In genomic region chr9:93450817-93451761, GRCh38 we compare ENCODE assay signal across 8 cellular contexts. TPM values are rescaled to one million over a fixed set of nuclear protein-coding genes. Genes with fewer than 3 reads are reported as not detected.
A peak's percentile ranks its signal among the peaks of the same experiment; 100 is the strongest.
DNase-seq lines count a peak whose midpoint lies in the region; ATAC-seq, FAIRE-seq and TF ChIP-seq lines count a peak whose summit lies in the region.

TSS of gene FAM120A (plus strand) at chr9:93451685. CDS start at chr9:93451916, 231 bp downstream.

- peak within 1 kb of the TSS; percentile 97 for H3K27ac Mint-ChIP-seq in activated naive CD8-positive, alpha-beta T cell

- TF ChIP-seq CTCF in Loucy (conservative IDR thresholded peaks at IDR 0.05; ENCODE audit: low read length), result no peak
- no peak for TF ChIP-seq CTCF in osteoblast (IDR thresholded peaks at IDR 0.05; ENCODE audit: extremely low read depth, low read depth, low read length)
- TF ChIP-seq CTCF in thoracic aorta (IDR thresholded peaks at IDR 0.05), result no peak

- peaks cover 68% of the 10 kb centered on the region for H3K79me2 ChIP-seq in Loucy (ENCODE audit: insufficient read depth, low read length)
- peaks cover 55% of the 10 kb centered on the region for H3K79me2 ChIP-seq in osteoblast (ENCODE audit: insufficient read depth, low read length)

- H3K27me3 ChIP-seq in Loucy (ENCODE audit: insufficient read depth, low read length, poor library complexity, severe bottlenecking) (no peaks in the 10 kb centered on the region), osteoblast (ENCODE audit: insufficient read depth, low read length) (no peaks in the 10 kb centered on the region), thoracic aorta (replicated peaks; ENCODE audit: insufficient read depth) (no peaks in the 10 kb centered on the region)

- H3K4me3 Mint-ChIP-seq in activated naive CD8-positive, alpha-beta T cell, result peak within 1 kb of the TSS; percentile 99

- peak; percentile 70 for ATAC-seq in SK-N-SH treated with all-trans-retinoic acid at 6 μM for 48 hours
- peak; percentile 79 for ATAC-seq in thoracic aorta (ENCODE audit: insufficient number of reproducible peaks, low FRiP score, low read depth)

- peaks cover 42% of the 10 kb centered on the region for H4K20me1 ChIP-seq in Loucy (ENCODE audit: insufficient read depth, low read length, poor library complexity, severe bottlenecking)
- H4K20me1 ChIP-seq in osteoblast (ENCODE audit: insufficient read depth, low read length), result peaks cover 20% of the 10 kb centered on the region

- peaks cover 8% of the 10 kb centered on the region for H3K36me3 Mint-ChIP-seq in activated naive CD8-positive, alpha-beta T cell

- peak within 1 kb of the TSS; percentile 98 for H3K9ac ChIP-seq in Loucy (ENCODE audit: low read depth, low read length, poor library complexity, severe bottlenecking)

- peaks cover 38% of the 10 kb centered on the region for H3K4me1 Mint-ChIP-seq in activated naive CD8-positive, alpha-beta T cell (ENCODE audit: low read depth)

- H3K4me2 ChIP-seq in Loucy (ENCODE audit: low read depth, low read length, poor library complexity, severe bottlenecking) (peak within 1 kb of the TSS; percentile 97), osteoblast (ENCODE audit: insufficient read depth, low read length) (peak within 1 kb of the TSS; percentile 99)

- H3K36me3 ChIP-seq in Loucy (ENCODE audit: insufficient read depth, low read length), result peaks cover 21% of the 10 kb centered on the region; the same call in 1 of the 2 replicates
- peaks cover 23% of the 10 kb centered on the region for H3K36me3 ChIP-seq in osteoblast (ENCODE audit: insufficient read depth, low read length)
- peaks cover 20% of the 10 kb centered on the region for H3K36me3 ChIP-seq in thoracic aorta

- H3K9me3 Mint-ChIP-seq in activated naive CD8-positive, alpha-beta T cell (ENCODE audit: low read depth), result no peaks in the 10 kb centered on the region

- H3F3A ChIP-seq in Loucy (ENCODE audit: low read depth), result no peaks in the 10 kb centered on the region

- H2AFZ ChIP-seq in Loucy (ENCODE audit: low read length), result peak within 1 kb of the TSS; percentile 92
- H2AFZ ChIP-seq in osteoblast (ENCODE audit: low read length), result peak within 1 kb of the TSS; percentile 92

- peak; percentile 64 for FAIRE-seq in H54 (lab: Jason Lieb, UNC)

- no peaks in the 10 kb centered on the region for H3K9me2 ChIP-seq in Loucy (replicated peaks; ENCODE audit: low read depth, low read length)

- DNase-seq in ELR (ENCODE audit: low read depth) (peak; percentile 83), H54 (ENCODE audit: insufficient read length, low spot score) (peak; percentile 66), glomerular visceral epithelial cell (ENCODE audit: extremely low spot score) (peak; percentile 89), osteoblast (ENCODE audit: insufficient read length, low spot score, missing footprints) (peak; percentile 98), thoracic aorta (ENCODE audit: low spot score) (peak; percentile 12)

- no peaks in the 10 kb centered on the region for H3K27me3 Mint-ChIP-seq in activated naive CD8-positive, alpha-beta T cell

- H3K27ac ChIP-seq in osteoblast (ENCODE audit: low read depth, low read length), result peak within 1 kb of the TSS; percentile 77
- peak within 1 kb of the TSS; percentile 98 for H3K27ac ChIP-seq in thoracic aorta

- H3K9me3 ChIP-seq in Loucy (ENCODE audit: insufficient read depth, low read depth, low read length) (no peaks in the 10 kb centered on the region), osteoblast (ENCODE audit: low read depth, low read length) (no peaks in the 10 kb centered on the region), thoracic aorta (no peaks in the 10 kb centered on the region)

- TF ChIP-seq POLR2A in H54 (IDR thresholded peaks at IDR 0.05; ENCODE audit: low read depth, low read length), result peak; percentile 49

- peaks cover 30% of the 10 kb centered on the region for H3K4me1 ChIP-seq in Loucy (ENCODE audit: insufficient read depth, low read length, poor library complexity, severe bottlenecking)
- H3K4me1 ChIP-seq in osteoblast (ENCODE audit: insufficient read depth, low read length), result peaks cover 25% of the 10 kb centered on the region
- peaks cover 30 to 39% of the 10 kb centered on the region in 2 donors for H3K4me1 ChIP-seq in thoracic aorta (ENCODE audit: control insufficient read depth in 1 of 2, low read depth in 2 of 2)

- H3K4me3 ChIP-seq in Loucy (ENCODE audit: low read length, poor library complexity, severe bottlenecking) (peak within 1 kb of the TSS; percentile 98), osteoblast (ENCODE audit: insufficient read depth, low read length) (peak within 1 kb of the TSS; percentile 89), thoracic aorta (peak within 1 kb of the TSS; percentile 96)

TF ChIP-seq in SK-N-SH treated with all-trans-retinoic acid at 6 μM for 48 hours, 23 proteins besides CTCF, POLR2A, EP300 and RAD21 (continues in another document):
- TF ChIP-seq TSHZ2 (CRISPR knock-in tag; IDR thresholded peaks at IDR 0.05) (no peak), ZNF70 (CRISPR knock-in tag; IDR thresholded peaks at IDR 0.05) (no peak), ZFP3 (CRISPR knock-in tag; IDR thresholded peaks at IDR 0.05) (no peak), ZNF8 (CRISPR knock-in tag; IDR thresholded peaks at IDR 0.05) (no peak), TOX (CRISPR knock-in tag; IDR thresholded peaks at IDR 0.05; ENCODE audit: borderline replicate concordance) (no peak), ZC3H10 (CRISPR knock-in tag; IDR thresholded peaks at IDR 0.05) (no peak), TCF4 (CRISPR knock-in tag; IDR thresholded peaks at IDR 0.05; ENCODE audit: borderline replicate concordance) (no peak), PATZ1 (CRISPR knock-in tag; IDR thresholded peaks at IDR 0.05; ENCODE audit: borderline replicate concordance) (no peak), CSRNP3 (CRISPR knock-in tag; IDR thresholded peaks at IDR 0.05) (no peak), ZNF565 (CRISPR knock-in tag; conservative IDR thresholded peaks at IDR 0.05; ENCODE audit: low read depth) (no peak), SNAI2 (CRISPR knock-in tag; IDR thresholded peaks at IDR 0.05) (no peak), GLIS3 (CRISPR knock-in tag; IDR thresholded peaks at IDR 0.05) (no peak), OSR1 (CRISPR knock-in tag; IDR thresholded peaks at IDR 0.05) (no peak)

RNA-seq across cellular contexts. Expression of gene FAM120A, which starts in this region (rescaled TPM):
- total RNA-seq in osteoblast (129 and 136 TPM in 2 replicates), thoracic aorta (10 to 100 TPM; 65.3 to 87.8 TPM)

Comparison
In these comparisons a context has a peak if more than half of its experiments do, and no peak if none do; other contexts are left out.
1. Peak in every context shown above with its lines: DNase-seq, ATAC-seq, H3K4me3 ChIP-seq and H3K27ac ChIP-seq.
2. DNase-seq: peak in every context shown above with its lines; median percentile 98 in osteoblast; 89 in glomerular visceral epithelial cell; 83 in ELR; 66 in H54; 12 in thoracic aorta.